In the genomic region with DNA sequence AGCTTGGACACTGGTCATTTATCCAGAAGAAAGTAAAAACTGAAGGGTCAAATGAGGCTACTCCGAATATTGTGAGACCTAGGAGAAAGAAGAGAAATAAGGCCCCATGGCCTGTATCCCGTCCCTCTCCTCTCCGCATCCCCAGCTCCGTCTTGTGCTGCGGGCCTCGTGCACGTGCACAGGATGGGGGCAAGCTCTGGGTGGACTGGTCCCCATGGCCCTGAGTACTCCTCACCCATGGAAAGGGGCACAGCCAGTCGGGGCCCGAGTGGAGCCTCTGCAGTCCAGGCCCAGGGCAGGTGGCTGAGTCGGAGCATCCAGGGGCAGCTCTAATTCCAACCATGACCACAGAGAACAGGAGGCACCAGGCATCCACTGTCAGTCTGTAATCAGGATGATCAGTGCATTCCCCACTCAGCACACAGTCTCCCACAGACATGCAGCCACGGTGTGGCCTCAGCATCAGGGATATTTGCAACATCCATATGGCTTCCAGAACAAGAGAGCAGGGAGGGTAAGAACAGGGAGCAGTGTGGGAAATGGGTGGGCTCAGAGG, we compare ENCODE assay signal across 17 cellular contexts. TPM values are rescaled to one million over a fixed set of nuclear protein-coding genes. Genes with fewer than 3 reads are reported as not detected.
A peak's percentile ranks its signal among the peaks of the same experiment; 100 is the strongest.
DNase-seq lines count a peak whose midpoint lies in the region; ATAC-seq and TF ChIP-seq lines count a peak whose summit lies in the region.
"Had no signal": no experiment of that assay in that cellular context is flagged by ENCODE, and none has a peak within 500 bp of the region (broad histone marks: within the 10 kb centered on the region; RNA-seq: fewer than 3 reads in every experiment).

No MANE protein-coding gene starts in this region.

- TF ChIP-seq CTCF in IMR-90 (conservative IDR thresholded peaks at IDR 0.05; ENCODE audit: low read depth, low read length) (no peak), neutrophil (IDR thresholded peaks at IDR 0.05) (no peak), colonic mucosa (IDR thresholded peaks at IDR 0.05) (no peak)

- no peak for TF ChIP-seq POLR2A in IMR-90 (IDR thresholded peaks at IDR 0.05; ENCODE audit: low read depth, low read length)

- ATAC-seq in IMR-90 (ENCODE audit: low read depth): no peak
- ATAC-seq: K562 had no signal

- no peak overlapping the region for H3K23ac ChIP-seq in IMR-90 (ENCODE audit: low read depth, low read length)

- DNase-seq in IMR-90 (no peak), activated gamma-delta T cell treated with Interleukin-2 at 50 U/mL for 16 hours (no peak), colonic mucosa (no peak), AG20443 (ENCODE audit: low spot score) (no peak)
- DNase-seq: AML-193; C1 segment of cervical spinal cord; CD4-positive, alpha-beta memory T cell; COR-L47; DMS153; DMS79 treated with DMSO at 0.1 percent for 48 hours; EL; GOT3 had no signal

- CTCF ChIA-PET in IMR-90 (lab: Yijun Ruan, JAX): no interaction called here

- no peak overlapping the region for H3K9ac ChIP-seq in IMR-90 (ENCODE audit: low read depth, low read length)
- no peak overlapping the region for H3K9ac ChIP-seq in colonic mucosa (ENCODE audit: low read depth in 2 of 2, low read length in 2 of 2)

- no peak overlapping the region for H3K4me3 Mint-ChIP-seq in dendritic cell treated with granulocyte-macrophage colony-stimulating factor and Interleukin-4, amounts not matched to agents 40 ng/mL and 50 ng/mL, for 4 days
- H3K4me3 Mint-ChIP-seq: CD4-positive, alpha-beta memory T cell had no signal

- H2BK120ac ChIP-seq in IMR-90 (ENCODE audit: low read depth, low read length): no peak overlapping the region

- peaks cover 73% of the 10 kb centered on the region for H3K4me1 Mint-ChIP-seq in dendritic cell treated with granulocyte-macrophage colony-stimulating factor and Interleukin-4, amounts not matched to agents 40 ng/mL and 50 ng/mL, for 4 days (ENCODE audit: low read depth)

- H3K27me3 ChIP-seq in IMR-90 (ENCODE audit: control insufficient read depth, insufficient read depth, low read length) (peaks cover 54% of the 10 kb centered on the region), neutrophil (no peaks in the 10 kb centered on the region), colonic mucosa (no peaks in the 10 kb centered on the region)

- dilution Hi-C loops in IMR-90 (cut with HindIII; ENCODE audit: low sequenced_read_pairs, unreplicated experiment): no loop called here

- H4K91ac ChIP-seq in IMR-90 (ENCODE audit: insufficient read depth, low read depth, low read length): no peak overlapping the region

- no peak for TF ChIP-seq RAD21 in IMR-90 (IDR thresholded peaks at IDR 0.05; ENCODE audit: low read length)

- no peak overlapping the region for H3K4me2 ChIP-seq in IMR-90 (ENCODE audit: low read depth, low read length)

- H2BK15ac ChIP-seq in IMR-90 (ENCODE audit: low read depth, low read length): no peak overlapping the region

- no peak overlapping the region for H2BK20ac ChIP-seq in IMR-90 (ENCODE audit: low read depth, low read length)

- H3K9me3 ChIP-seq in IMR-90 (ENCODE audit: control insufficient read depth, insufficient read depth, low read length) (no peaks in the 10 kb centered on the region), neutrophil (no peaks in the 10 kb centered on the region), colonic mucosa (no peaks in the 10 kb centered on the region)
- H3K9me3 ChIP-seq: HAP-1 had no signal

- H2AK5ac ChIP-seq in IMR-90 (ENCODE audit: low read depth, low read length): no peak overlapping the region

- H3K27me3 Mint-ChIP-seq in dendritic cell treated with granulocyte-macrophage colony-stimulating factor and Interleukin-4, amounts not matched to agents 40 ng/mL and 50 ng/mL, for 4 days: peaks cover 1% of the 10 kb centered on the region

- no peak overlapping the region for H3K56ac ChIP-seq in IMR-90 (ENCODE audit: extremely low read depth, insufficient read depth, low read length)

- H3K36me3 ChIP-seq in IMR-90 (ENCODE audit: control insufficient read depth, insufficient read depth, low read length) (no peaks in the 10 kb centered on the region), neutrophil (no peaks in the 10 kb centered on the region), colonic mucosa (no peaks in the 10 kb centered on the region)
- H3K36me3 ChIP-seq: HAP-1 had no signal

- H3K27ac Mint-ChIP-seq in dendritic cell treated with granulocyte-macrophage colony-stimulating factor and Interleukin-4, amounts not matched to agents 40 ng/mL and 50 ng/mL, for 4 days: peak overlapping the region; percentile 42
- H3K27ac Mint-ChIP-seq: CD4-positive, alpha-beta memory T cell had no signal

- H3K9me1 ChIP-seq in IMR-90 (ENCODE audit: insufficient read depth, low read length): no peaks in the 10 kb centered on the region

- no peaks in the 10 kb centered on the region for H3K36me3 Mint-ChIP-seq in dendritic cell treated with granulocyte-macrophage colony-stimulating factor and Interleukin-4, amounts not matched to agents 40 ng/mL and 50 ng/mL, for 4 days (ENCODE audit: low read depth)
- H3K36me3 Mint-ChIP-seq: CD4-positive, alpha-beta memory T cell had no signal

- H3K18ac ChIP-seq in IMR-90 (ENCODE audit: low read depth, low read length): no peak overlapping the region

- no peak overlapping the region for H4K5ac ChIP-seq in IMR-90 (ENCODE audit: low read depth, low read length)

- H3K79me1 ChIP-seq in IMR-90 (ENCODE audit: low read depth in 1 of 2, low read length in 2 of 2): no peaks in the 10 kb centered on the region

- no peaks in the 10 kb centered on the region for H3K9me3 Mint-ChIP-seq in dendritic cell treated with granulocyte-macrophage colony-stimulating factor and Interleukin-4, amounts not matched to agents 40 ng/mL and 50 ng/mL, for 4 days
- H3K9me3 Mint-ChIP-seq: CD4-positive, alpha-beta memory T cell had no signal

- POLR2A ChIA-PET in IMR-90 (lab: Charles Lee; ENCODE audit: unreplicated experiment): no interaction called here

- no peaks in the 10 kb centered on the region for H3K4me1 ChIP-seq in IMR-90 (ENCODE audit: control insufficient read depth, insufficient read depth, low read length)
- H3K4me1 ChIP-seq in neutrophil (ENCODE audit: control insufficient read depth in 1 of 2, insufficient read depth in 1 of 2, low read depth in 1 of 2, low read length in 1 of 2): peaks cover 72 to 75% of the 10 kb centered on the region in 2 experiments
- H3K4me1 ChIP-seq in colonic mucosa: no peaks in the 10 kb centered on the region
- H3K4me1 ChIP-seq: HAP-1 had no signal

- no peak overlapping the region for H4K8ac ChIP-seq in IMR-90 (ENCODE audit: low read depth in 2 of 2, low read length in 2 of 2)

- H3K27ac ChIP-seq in IMR-90 (ENCODE audit: insufficient read depth, low read length): no peak overlapping the region
- peak overlapping the region; percentile 87 for H3K27ac ChIP-seq in neutrophil
- H3K27ac ChIP-seq in colonic mucosa: no peak overlapping the region

- no TSS peak for BruUV-seq in IMR-90 (replicated peaks; lab: Mats Ljungman, UMichigan)

- H2AFZ ChIP-seq in IMR-90 (replicated peaks; ENCODE audit: low read length, poor library complexity): peak overlapping the region; percentile 44

- no peak overlapping the region for H2AK9ac ChIP-seq in IMR-90 (replicated peaks; ENCODE audit: low read depth, low read length, poor library complexity)

- in situ Hi-C loops in IMR-90 (cut with MboI; ENCODE audit: low sequenced_read_pairs): no loop called here

- 50% methylated on average over 2 of the region's 11 CpGs; no CpG with 5 or more reads in 1 of the 2 experiments for WGBS in IMR-90 (ENCODE audit: extremely low coverage in 2 of 2, insufficient read length in 1 of 2), 2 experiments

- intact Hi-C loops in IMR-90 (cut with micrococcal nuclease) (no loop called here), colonic mucosa (cut with DNase I) (no loop called here)
- intact Hi-C loops in dendritic cell treated with granulocyte-macrophage colony-stimulating factor and Interleukin-4, amounts not matched to agents 40 ng/mL and 50 ng/mL, for 4 days (cut with micrococcal nuclease): no loop called here

- H3K4me3 ChIP-seq in IMR-90 (ENCODE audit: insufficient read depth, low read depth, low read length) (no peak overlapping the region), neutrophil (ENCODE audit: low read depth in 1 of 2, low read length in 1 of 2) (no peak overlapping the region), colonic mucosa (no peak overlapping the region)
- H3K4me3 ChIP-seq: HAP-1, K562 had no signal

- no peak overlapping the region for H3K4ac ChIP-seq in IMR-90 (ENCODE audit: low read depth, low read length)

- no peaks in the 10 kb centered on the region for H4K20me1 ChIP-seq in IMR-90 (ENCODE audit: insufficient read depth, low read length)

- H2BK5ac ChIP-seq in IMR-90 (ENCODE audit: low read depth, low read length, poor library complexity, severe bottlenecking): no peak overlapping the region

- H3K14ac ChIP-seq in IMR-90 (replicated peaks; ENCODE audit: low read depth, low read length): no peak overlapping the region

TF ChIP-seq in IMR-90, 13 proteins besides CTCF, POLR2A, EP300 and RAD21:
- no peak for TF ChIP-seq MAZ (IDR thresholded peaks at IDR 0.05; ENCODE audit: borderline replicate concordance, low read depth, low read length)
- no peak for TF ChIP-seq SMC3 (IDR thresholded peaks at IDR 0.05; ENCODE audit: low read depth, low read length)
- TF ChIP-seq MAFK (IDR thresholded peaks at IDR 0.05; ENCODE audit: low read depth, low read length): no peak

RNA-seq across cellular contexts. Expression of gene OLIG1, which starts 12.5 kb away (rescaled TPM):
- total RNA-seq in IMR-90 (2012; rRNA removed): not detected in 2 replicates
- polyA plus RNA-seq in IMR-90 (2012; rRNA removed): not detected in 2 replicates
- not detected in 2 replicates for polyA plus RNA-seq in IMR-90 (2012; cell fraction: cytosol; rRNA removed)
- not detected in 2 replicates for polyA plus RNA-seq in IMR-90 (2012; cell fraction: nucleus; rRNA removed; ENCODE audit: low replicate concordance)
- total RNA-seq in colonic mucosa: not detected
- total RNA-seq: A673; CD4-positive, alpha-beta memory T cell; K562 had no signal
- polyA plus RNA-seq: CD4-positive, alpha-beta memory T cell; K562 had no signal

RNA-seq across cellular contexts. Expression of gene OLIG2, which starts 31.7 kb away (rescaled TPM):
- total RNA-seq in IMR-90 (2012; rRNA removed) (not detected in 2 replicates), colonic mucosa (not detected)
- not detected in 2 replicates for polyA plus RNA-seq in IMR-90 (2012; rRNA removed)
- not detected in 2 replicates for polyA plus RNA-seq in IMR-90 (2012; cell fraction: cytosol; rRNA removed)
- not detected in 2 replicates for polyA plus RNA-seq in IMR-90 (2012; cell fraction: nucleus; rRNA removed; ENCODE audit: low replicate concordance)
- total RNA-seq: A673; CD4-positive, alpha-beta memory T cell; K562 had no signal
- polyA plus RNA-seq: CD4-positive, alpha-beta memory T cell; K562 had no signal
